ENCODE assay signal across 8 cellular contexts in the genomic region with DNA sequence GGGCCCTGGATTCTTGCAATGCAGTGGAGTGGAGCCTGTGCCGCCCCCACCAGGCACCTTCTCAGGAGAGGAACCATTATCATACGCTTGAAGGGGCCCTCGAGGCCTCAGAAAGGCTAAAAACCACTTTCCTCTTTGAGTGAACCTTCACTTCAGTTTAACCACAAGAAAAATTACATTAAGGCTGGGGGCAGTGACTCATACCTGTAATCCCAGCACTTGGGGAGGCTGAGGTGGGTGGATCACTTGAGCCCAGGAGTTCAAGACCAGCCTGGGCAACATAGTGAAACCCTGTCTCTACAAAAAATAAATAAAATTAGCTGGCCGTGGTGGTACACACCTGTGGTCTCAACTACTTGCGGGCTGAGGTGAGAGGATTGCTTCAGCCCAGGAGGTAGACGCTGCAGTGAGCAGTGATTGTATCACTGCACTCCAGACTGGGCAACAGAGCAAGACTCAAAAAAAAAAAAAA.
DNase-seq lines count a peak whose midpoint lies in the region; ATAC-seq, FAIRE-seq and TF ChIP-seq lines count a peak whose summit lies in the region.
"Not testable (repeated sequence)": the region's sequence is repeated elsewhere in the genome, so short reads cannot be mapped to it uniquely, and the experiment has no call there.

No MANE protein-coding gene starts in this region.

- H3K9ac ChIP-seq in BLaER1 treated with 17β-estradiol and CSF1 and Interleukin-3, amounts not matched to agents 10 nM and 100 nM: peak overlapping the region in 1 of 11 experiments; percentile 0; a peak in 1 of 22 replicates
- H3K9ac ChIP-seq in astrocyte (ENCODE audit: low read length): not testable (repeated sequence)

- H3K36me3 Mint-ChIP-seq in activated CD4-positive, alpha-beta T cell treated with anti-CD3 and anti-CD28 coated beads, Interleukin-2, amount 10 ng/mL, durations not matched to agents 24 days and 14 days (ENCODE audit: low read depth); astrocyte (ENCODE audit: low read depth, unreplicated experiment): not testable (repeated sequence)

- peak; percentile 9 for DNase-seq in HCEC 1CT
- DNase-seq in NOMO-1 treated with DMSO at 0.1 percent for 48 hours (lab: John Stamatoyannopoulos, UW; ENCODE audit: unreplicated experiment): peak; percentile 87
- peak; percentile 75 for DNase-seq in activated CD4-positive, alpha-beta T cell treated with anti-CD3 and anti-CD28 coated beads, Interleukin-2, amount 10 ng/mL, durations not matched to agents 24 days and 14 days
- peak; percentile 68 for DNase-seq in astrocyte (ENCODE audit: low read depth)
- peak; percentile 92 for DNase-seq in renal cortical epithelial cell (ENCODE audit: low read depth)

- not testable (repeated sequence) for H3K27me3 Mint-ChIP-seq in activated CD4-positive, alpha-beta T cell treated with anti-CD3 and anti-CD28 coated beads, Interleukin-2, amount 10 ng/mL, durations not matched to agents 24 days and 14 days; astrocyte (ENCODE audit: low read depth, unreplicated experiment)

- TF ChIP-seq CTCF in astrocyte (IDR thresholded peaks at IDR 0.05; ENCODE audit: insufficient read depth, low read depth, low read length): not testable (repeated sequence)

- not testable (repeated sequence) for H3K9me3 ChIP-seq in BLaER1 treated with 17β-estradiol and CSF1 and Interleukin-3, amounts not matched to agents 10 nM and 100 nM (replicated peaks in 1 of 11); astrocyte (ENCODE audit: insufficient read depth, low read depth, low read length)

- peaks cover 61% of the 10 kb centered on the region for H3K79me2 ChIP-seq in astrocyte (ENCODE audit: insufficient read depth, low read length)

- not testable (repeated sequence) for FAIRE-seq in astrocyte (lab: Jason Lieb, UNC)

- intact Hi-C loops in activated CD4-positive, alpha-beta T cell treated with anti-CD3 and anti-CD28 coated beads, Interleukin-2, amount 10 ng/mL, durations not matched to agents 24 days and 14 days (cut with micrococcal nuclease): loop anchor here (2.0 kb wide), 1 partner anchor 36 kb away; no protein-coding TSS in a partner anchor

- H4K20me1 ChIP-seq in BLaER1 treated with 17β-estradiol and CSF1 and Interleukin-3, amounts not matched to agents 10 nM and 100 nM: peaks cover 90 to 100% (median 98%) of the 10 kb centered on the region in 11 experiments
- H4K20me1 ChIP-seq in astrocyte (ENCODE audit: insufficient read depth, low read length): peaks cover 88% of the 10 kb centered on the region

- peak overlapping the region; percentile 43 to 99 (median 74) for H3K4me2 ChIP-seq in BLaER1 treated with 17β-estradiol and CSF1 and Interleukin-3, amounts not matched to agents 10 nM and 100 nM
- H3K4me2 ChIP-seq in astrocyte (ENCODE audit: low read length): peak overlapping the region; percentile 39

- peak overlapping the region; percentile 20 for H3K27ac Mint-ChIP-seq in activated CD4-positive, alpha-beta T cell treated with anti-CD3 and anti-CD28 coated beads, Interleukin-2, amount 10 ng/mL, durations not matched to agents 24 days and 14 days
- H3K27ac Mint-ChIP-seq in astrocyte (ENCODE audit: unreplicated experiment): not testable (repeated sequence)

- H3K4me1 ChIP-seq in BLaER1 treated with 17β-estradiol and CSF1 and Interleukin-3, amounts not matched to agents 10 nM and 100 nM: peaks cover 57 to 95% (median 91%) of the 10 kb centered on the region in 10 experiments
- H3K4me1 ChIP-seq in astrocyte (ENCODE audit: insufficient read depth, low read length): peaks cover 23% of the 10 kb centered on the region

- not testable (repeated sequence) for H3K9me3 Mint-ChIP-seq in activated CD4-positive, alpha-beta T cell treated with anti-CD3 and anti-CD28 coated beads, Interleukin-2, amount 10 ng/mL, durations not matched to agents 24 days and 14 days; astrocyte (ENCODE audit: unreplicated experiment)

- H3K4me1 Mint-ChIP-seq in activated CD4-positive, alpha-beta T cell treated with anti-CD3 and anti-CD28 coated beads, Interleukin-2, amount 10 ng/mL, durations not matched to agents 24 days and 14 days: peaks cover 32% of the 10 kb centered on the region
- peaks cover 16% of the 10 kb centered on the region for H3K4me1 Mint-ChIP-seq in astrocyte (ENCODE audit: low read depth, unreplicated experiment)

- not testable (repeated sequence) for H3K36me3 ChIP-seq in BLaER1 treated with 17β-estradiol and CSF1 and Interleukin-3, amounts not matched to agents 10 nM and 100 nM; astrocyte (ENCODE audit: insufficient read depth, low read length)

- not testable (repeated sequence) for H2AFZ ChIP-seq in astrocyte (ENCODE audit: low read depth, low read length)

- H3K27me3 ChIP-seq in BLaER1 treated with 17β-estradiol and CSF1 and Interleukin-3, amounts not matched to agents 10 nM and 100 nM; astrocyte (ENCODE audit: insufficient read depth, low read length): not testable (repeated sequence)

- ATAC-seq in GM18517 (IDR thresholded peaks at IDR 0.05; ENCODE audit: unreplicated experiment) (peak; percentile 60), HG03565 (IDR thresholded peaks at IDR 0.05; ENCODE audit: unreplicated experiment) (peak; percentile 56)

- not testable (repeated sequence) for H3K4me3 Mint-ChIP-seq in activated CD4-positive, alpha-beta T cell treated with anti-CD3 and anti-CD28 coated beads, Interleukin-2, amount 10 ng/mL, durations not matched to agents 24 days and 14 days; astrocyte (ENCODE audit: unreplicated experiment)

- peak overlapping the region in 3 of 11 experiments; percentile 10 to 36 (median 26); a peak in 1 of 22 replicates for H3K27ac ChIP-seq in BLaER1 treated with 17β-estradiol and CSF1 and Interleukin-3, amounts not matched to agents 10 nM and 100 nM
- not testable (repeated sequence) for H3K27ac ChIP-seq in astrocyte (ENCODE audit: low read depth, low read length)

- not testable (repeated sequence) for H3K4me3 ChIP-seq in BLaER1 treated with 17β-estradiol and CSF1 and Interleukin-3, amounts not matched to agents 10 nM and 100 nM; astrocyte (ENCODE audit: insufficient read depth, low read depth, low read length)

Comparison
In these comparisons a context has a peak if more than half of its experiments do, and no peak if none do; other contexts are left out.
1. DNase-seq: peak in every context shown above with its lines; median percentile 92 in renal cortical epithelial cell; 87 in NOMO-1 treated with DMSO at 0.1 percent for 48 hours; 75 in activated CD4-positive, alpha-beta T cell treated with anti-CD3 and anti-CD28 coated beads, Interleukin-2, amount 10 ng/mL, durations not matched to agents 24 days and 14 days; 68 in astrocyte; 9 in HCEC 1CT.